ENCODE assay signal across 11 cellular contexts in genomic region chr4:111847256-111848108, GRCh38.
DNase-seq lines count a peak whose midpoint lies in the region; ATAC-seq and TF ChIP-seq lines count a peak whose summit lies in the region.
"Had no signal": no experiment of that assay in that cellular context is flagged by ENCODE, and none has a peak within 500 bp of the region (broad histone marks: within the 10 kb centered on the region; RNA-seq: fewer than 3 reads in every experiment).

No MANE protein-coding gene starts in this region.

- no peak overlapping the region for H3K4me3 ChIP-seq in GM23338
- H3K4me3 ChIP-seq in OCI-LY7 (ENCODE audit: low read depth, low read length, poor library complexity, severe bottlenecking), result no peak overlapping the region
- H3K4me3 ChIP-seq: thyroid gland had no signal

- H3K27ac Mint-ChIP-seq in GM23338, result no peak overlapping the region
- H3K27ac Mint-ChIP-seq: activated CD4-positive, alpha-beta T cell treated with anti-CD3 and anti-CD28 coated beads for 36 hours had no signal

- TF ChIP-seq CTCF in C4-2B (conservative IDR thresholded peaks at IDR 0.05) (peak; percentile 36), GM23338 (conservative IDR thresholded peaks at IDR 0.05; ENCODE audit: low read depth in 2 of 2) (peak; percentile 35 to 48; a peak in 3 of 4 replicates), OCI-LY7 (conservative IDR thresholded peaks at IDR 0.05; ENCODE audit: low read length) (peak; percentile 42; the same call in 1 of the 2 replicates)

- H2AFZ ChIP-seq in GM23338, result no peak overlapping the region
- no peak overlapping the region for H2AFZ ChIP-seq in OCI-LY7 (ENCODE audit: low read length)

- ATAC-seq in GM23338 (peak; percentile 75), GM21576 (IDR thresholded peaks at IDR 0.05; ENCODE audit: unreplicated experiment) (no peak)
- ATAC-seq: activated CD4-positive, alpha-beta T cell treated with anti-CD3 and anti-CD28 coated beads for 36 hours had no signal

- peak; percentile 53 for DNase-seq in GM23338 (ENCODE audit: low spot score)
- no peak for DNase-seq in OCI-LY7 (ENCODE audit: low spot score)
- DNase-seq in fibroblast of peridontal ligament (ENCODE audit: extremely low read depth), result peak; percentile 5
- DNase-seq in nucleus accumbens (lab: John Stamatoyannopoulos, UW), result no peak
- DNase-seq in inferior parietal cortex (ENCODE audit: extremely low spot score), result no peak
- no peak for DNase-seq in NCI-H2081 treated with DMSO at 0.1 percent for 48 hours (lab: John Stamatoyannopoulos, UW)
- DNase-seq: activated CD4-positive, alpha-beta T cell treated with anti-CD3 and anti-CD28 coated beads for 36 hours; DND-41; thyroid gland had no signal

- H3K36me3 ChIP-seq in GM23338 (ENCODE audit: insufficient read depth) (no peaks in the 10 kb centered on the region), OCI-LY7 (ENCODE audit: insufficient read depth, low read length) (no peaks in the 10 kb centered on the region)
- H3K36me3 ChIP-seq: thyroid gland had no signal

- no peak overlapping the region for H3K27ac ChIP-seq in C4-2B
- H3K27ac ChIP-seq in GM23338 (ENCODE audit: low read depth), result no peak overlapping the region
- no peak overlapping the region for H3K27ac ChIP-seq in OCI-LY7 (ENCODE audit: low read depth, low read length, poor library complexity, severe bottlenecking)
- H3K27ac ChIP-seq: thyroid gland had no signal

- no peaks in the 10 kb centered on the region; the same call in 2 of the 3 replicates for H3K9me3 Mint-ChIP-seq in GM23338

- H3K4me2 ChIP-seq in GM23338, result no peak overlapping the region
- no peak overlapping the region for H3K4me2 ChIP-seq in OCI-LY7 (ENCODE audit: low read length)

- H3K79me2 ChIP-seq in GM23338 (replicated peaks; ENCODE audit: insufficient read depth), result no peaks in the 10 kb centered on the region
- no peaks in the 10 kb centered on the region for H3K79me2 ChIP-seq in OCI-LY7 (ENCODE audit: insufficient read depth, low read depth, low read length)

- no peaks in the 10 kb centered on the region for H4K20me1 ChIP-seq in GM23338 (replicated peaks; ENCODE audit: insufficient read depth)
- H4K20me1 ChIP-seq in OCI-LY7 (ENCODE audit: insufficient read depth, low read length), result no peaks in the 10 kb centered on the region

- no peaks in the 10 kb centered on the region for H3K36me3 Mint-ChIP-seq in GM23338 (ENCODE audit: low read depth)

- no peaks in the 10 kb centered on the region for H3F3A ChIP-seq in GM23338 (replicated peaks; ENCODE audit: low read depth)

- H3K27me3 ChIP-seq in GM23338 (ENCODE audit: insufficient read depth), result no peaks in the 10 kb centered on the region
- H3K27me3 ChIP-seq: thyroid gland had no signal

- BruUV-seq in OCI-LY7 (replicated peaks; lab: Mats Ljungman, UMichigan), result no TSS peak

- H3K9me2 ChIP-seq in GM23338 (ENCODE audit: insufficient read depth), result no peaks in the 10 kb centered on the region
- no peaks in the 10 kb centered on the region for H3K9me2 ChIP-seq in OCI-LY7 (ENCODE audit: insufficient read depth, low read length)

- H3K27me3 Mint-ChIP-seq in GM23338 (ENCODE audit: insufficient read depth, low read depth, poor library complexity), result no peaks in the 10 kb centered on the region
- H3K27me3 Mint-ChIP-seq: activated CD4-positive, alpha-beta T cell treated with anti-CD3 and anti-CD28 coated beads for 36 hours had no signal

- CTCF ChIA-PET in OCI-LY7 (lab: Charles Lee; ENCODE audit: unreplicated experiment), result no interaction called here

- no peaks in the 10 kb centered on the region for H3K9me3 ChIP-seq in OCI-LY7 (ENCODE audit: low read length)
- H3K9me3 ChIP-seq: thyroid gland had no signal

- intact Hi-C loops in OCI-LY7 (cut with micrococcal nuclease; ENCODE audit: unreplicated experiment), result no loop called here

- H3K4me1 Mint-ChIP-seq in GM23338, result no peaks in the 10 kb centered on the region
- H3K4me1 Mint-ChIP-seq: activated CD4-positive, alpha-beta T cell treated with anti-CD3 and anti-CD28 coated beads for 36 hours had no signal

- POLR2A ChIA-PET in OCI-LY7 (lab: Charles Lee), result interaction anchor here (0.9 to 1.6 kb wide), 3 partner anchors 11 to 24 kb away, joined by 3 to 5 read pairs (median 4); no protein-coding TSS in a partner anchor

- no peak overlapping the region for H3K4me3 Mint-ChIP-seq in GM23338
- H3K4me3 Mint-ChIP-seq: activated CD4-positive, alpha-beta T cell treated with anti-CD3 and anti-CD28 coated beads for 36 hours had no signal

- H3K4me1 ChIP-seq in GM23338 (ENCODE audit: insufficient read depth) (no peaks in the 10 kb centered on the region), OCI-LY7 (ENCODE audit: insufficient read depth, low read length, poor library complexity, severe bottlenecking) (no peaks in the 10 kb centered on the region)
- H3K4me1 ChIP-seq: thyroid gland had no signal

TF ChIP-seq in GM23338, 12 proteins besides CTCF, POLR2A, EP300 and RAD21 (continues in another document):
- TF ChIP-seq ETS1 (IDR thresholded peaks at IDR 0.05) (no peak), ZNF114 (CRISPR knock-in tag; IDR thresholded peaks at IDR 0.05) (no peak), CREB1 (CRISPR knock-in tag; IDR thresholded peaks at IDR 0.05; ENCODE audit: low read depth) (no peak), EZH2phosphoT487 (IDR thresholded peaks at IDR 0.05; ENCODE audit: unreplicated experiment) (no peak), EZH2 (IDR thresholded peaks at IDR 0.05; ENCODE audit: low read depth, unreplicated experiment) (no peak), REST (IDR thresholded peaks at IDR 0.05; ENCODE audit: unreplicated experiment) (no peak), JUNB (IDR thresholded peaks at IDR 0.05; ENCODE audit: unreplicated experiment) (no peak), ZNF331 (CRISPR knock-in tag; IDR thresholded peaks at IDR 0.05; ENCODE audit: low read depth) (no peak), STAT1 (IDR thresholded peaks at IDR 0.05; ENCODE audit: unreplicated experiment) (no peak)

Comparison
In these comparisons a context has a peak if more than half of its experiments do, and no peak if none do; other contexts are left out.
1. DNase-seq: peak in GM23338 (single experiment) and fibroblast of peridontal ligament (single experiment); none in OCI-LY7 (single experiment), nucleus accumbens (0 of 56), inferior parietal cortex (single experiment) and NCI-H2081 treated with DMSO at 0.1 percent for 48 hours (single experiment).
2. Peak in every context shown above with its lines, with median percentiles within 50 percentile points of each other: CTCF ChIP-seq.